1 cellular context compared by ENCODE assay signal in the genomic region with DNA sequence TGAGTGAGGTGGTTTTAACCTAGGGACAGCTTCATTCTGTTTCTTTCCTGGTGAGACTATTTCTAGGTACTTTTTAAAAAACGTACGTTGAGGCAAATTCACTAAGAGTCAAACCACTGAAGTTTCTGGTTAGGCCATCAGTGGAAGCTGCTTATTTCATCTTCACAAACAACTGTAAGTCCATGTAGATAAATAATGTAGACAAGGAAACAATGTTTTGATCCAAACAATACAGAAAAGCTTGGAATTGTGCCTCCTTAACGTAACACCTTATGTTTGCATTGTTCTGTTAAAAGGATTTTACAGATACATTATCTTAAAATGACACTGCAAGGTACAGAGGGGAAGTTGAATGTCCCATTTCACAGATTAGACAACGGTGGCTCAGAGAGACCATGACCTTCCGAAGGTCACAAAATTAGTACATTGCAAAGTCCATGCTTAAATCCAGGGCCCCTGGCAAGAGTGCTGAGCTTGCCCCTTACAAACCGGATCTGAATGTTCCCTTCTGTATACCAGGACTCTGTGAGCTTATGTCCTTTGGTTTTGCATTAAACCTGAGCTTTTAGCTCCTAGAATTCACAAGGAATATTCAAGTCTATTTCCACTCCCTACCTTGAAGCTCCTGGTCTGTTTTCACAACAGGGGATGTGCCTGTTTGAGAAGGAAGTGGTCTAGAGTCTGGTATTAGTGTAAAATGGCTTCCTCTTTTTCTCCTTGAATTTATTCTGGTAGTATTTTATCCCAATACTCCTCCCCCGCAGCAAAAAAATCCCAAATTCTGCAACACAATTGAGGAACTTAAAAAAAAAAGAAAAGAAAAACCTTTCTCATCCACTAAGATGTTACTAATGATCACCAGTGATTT.
TF ChIP-seq lines count a peak whose summit lies in the region.

No MANE protein-coding gene starts in this region.

TF ChIP-seq in A549, 52 proteins besides CTCF, POLR2A, EP300 and RAD21 (continued from another document):
- TF ChIP-seq, protein P1, sequence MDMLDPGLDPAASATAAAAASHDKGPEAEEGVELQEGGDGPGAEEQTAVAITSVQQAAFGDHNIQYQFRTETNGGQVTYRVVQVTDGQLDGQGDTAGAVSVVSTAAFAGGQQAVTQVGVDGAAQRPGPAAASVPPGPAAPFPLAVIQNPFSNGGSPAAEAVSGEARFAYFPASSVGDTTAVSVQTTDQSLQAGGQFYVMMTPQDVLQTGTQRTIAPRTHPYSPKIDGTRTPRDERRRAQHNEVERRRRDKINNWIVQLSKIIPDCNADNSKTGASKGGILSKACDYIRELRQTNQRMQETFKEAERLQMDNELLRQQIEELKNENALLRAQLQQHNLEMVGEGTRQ (IDR thresholded peaks at IDR 0.05): no peak
- TF ChIP-seq NFE2L2 (conservative IDR thresholded peaks at IDR 0.05; ENCODE audit: low read length): no peak
- TF ChIP-seq HOXB5 (CRISPR knock-in tag; IDR thresholded peaks at IDR 0.05): no peak
- TF ChIP-seq, protein P2, sequence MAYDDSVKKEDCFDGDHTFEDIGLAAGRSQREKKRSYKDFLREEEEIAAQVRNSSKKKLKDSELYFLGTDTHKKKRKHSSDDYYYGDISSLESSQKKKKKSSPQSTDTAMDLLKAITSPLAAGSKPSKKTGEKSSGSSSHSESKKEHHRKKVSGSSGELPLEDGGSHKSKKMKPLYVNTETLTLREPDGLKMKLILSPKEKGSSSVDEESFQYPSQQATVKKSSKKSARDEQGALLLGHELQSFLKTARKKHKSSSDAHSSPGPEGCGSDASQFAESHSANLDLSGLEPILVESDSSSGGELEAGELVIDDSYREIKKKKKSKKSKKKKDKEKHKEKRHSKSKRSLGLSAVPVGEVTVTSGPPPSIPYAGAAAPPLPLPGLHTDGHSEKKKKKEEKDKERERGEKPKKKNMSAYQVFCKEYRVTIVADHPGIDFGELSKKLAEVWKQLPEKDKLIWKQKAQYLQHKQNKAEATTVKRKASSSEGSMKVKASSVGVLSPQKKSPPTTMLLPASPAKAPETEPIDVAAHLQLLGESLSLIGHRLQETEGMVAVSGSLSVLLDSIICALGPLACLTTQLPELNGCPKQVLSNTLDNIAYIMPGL (CRISPR knock-in tag; IDR thresholded peaks at IDR 0.05; ENCODE audit: borderline replicate concordance): no peak
- TF ChIP-seq CHD4 (IDR thresholded peaks at IDR 0.05; ENCODE audit: borderline replicate concordance): no peak
- TF ChIP-seq, protein P3, sequence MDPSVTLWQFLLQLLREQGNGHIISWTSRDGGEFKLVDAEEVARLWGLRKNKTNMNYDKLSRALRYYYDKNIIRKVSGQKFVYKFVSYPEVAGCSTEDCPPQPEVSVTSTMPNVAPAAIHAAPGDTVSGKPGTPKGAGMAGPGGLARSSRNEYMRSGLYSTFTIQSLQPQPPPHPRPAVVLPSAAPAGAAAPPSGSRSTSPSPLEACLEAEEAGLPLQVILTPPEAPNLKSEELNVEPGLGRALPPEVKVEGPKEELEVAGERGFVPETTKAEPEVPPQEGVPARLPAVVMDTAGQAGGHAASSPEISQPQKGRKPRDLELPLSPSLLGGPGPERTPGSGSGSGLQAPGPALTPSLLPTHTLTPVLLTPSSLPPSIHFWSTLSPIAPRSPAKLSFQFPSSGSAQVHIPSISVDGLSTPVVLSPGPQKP (IDR thresholded peaks at IDR 0.05; ENCODE audit: low read depth, low read length): no peak
- no peak for TF ChIP-seq KDM1A (IDR thresholded peaks at IDR 0.05; ENCODE audit: low read depth)
- TF ChIP-seq, protein P4, sequence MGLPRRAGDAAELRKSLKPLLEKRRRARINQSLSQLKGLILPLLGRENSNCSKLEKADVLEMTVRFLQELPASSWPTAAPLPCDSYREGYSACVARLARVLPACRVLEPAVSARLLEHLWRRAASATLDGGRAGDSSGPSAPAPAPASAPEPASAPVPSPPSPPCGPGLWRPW (IDR thresholded peaks at IDR 0.05): no peak
- TF ChIP-seq CHD2 (IDR thresholded peaks at IDR 0.05; ENCODE audit: low read length, partially characterized antibody): no peak
- TF ChIP-seq ZFP36 (IDR thresholded peaks at IDR 0.05; ENCODE audit: borderline replicate concordance, partially characterized antibody): peak; percentile 6
- no peak for TF ChIP-seq JUN (IDR thresholded peaks at IDR 0.05)
- no peak for TF ChIP-seq RCOR1 (IDR thresholded peaks at IDR 0.05; ENCODE audit: low read depth, low read length)
- no peak for TF ChIP-seq HEYL (CRISPR knock-in tag; IDR thresholded peaks at IDR 0.05)
- TF ChIP-seq POLR2AphosphoS2 (conservative IDR thresholded peaks at IDR 0.05; ENCODE audit: low read length): no peak
- no peak for TF ChIP-seq ATOH8 (CRISPR knock-in tag; IDR thresholded peaks at IDR 0.05; ENCODE audit: low read depth)
- TF ChIP-seq RNF2 (IDR thresholded peaks at IDR 0.05; ENCODE audit: borderline replicate concordance, low read depth): no peak
- no peak for TF ChIP-seq HDAC2 (IDR thresholded peaks at IDR 0.05)
- no peak for TF ChIP-seq SREBF2 (IDR thresholded peaks at IDR 0.05)
- TF ChIP-seq ESRRA (IDR thresholded peaks at IDR 0.05; ENCODE audit: borderline replicate concordance, low read length): peak; percentile 78
- no peak for TF ChIP-seq NR3C1 (IDR thresholded peaks at IDR 0.05)
- TF ChIP-seq, protein P5, sequence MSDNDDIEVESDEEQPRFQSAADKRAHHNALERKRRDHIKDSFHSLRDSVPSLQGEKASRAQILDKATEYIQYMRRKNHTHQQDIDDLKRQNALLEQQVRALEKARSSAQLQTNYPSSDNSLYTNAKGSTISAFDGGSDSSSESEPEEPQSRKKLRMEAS (IDR thresholded peaks at IDR 0.05): no peak
- TF ChIP-seq ZSCAN20 (CRISPR knock-in tag; IDR thresholded peaks at IDR 0.05): 0 out of 2 replicates have a peak, but pooled peaks have one; percentile 17
- TF ChIP-seq EHF (CRISPR knock-in tag; IDR thresholded peaks at IDR 0.05): peak; percentile 22; the same call in 1 of the 2 replicates
- TF ChIP-seq HOXB13 (CRISPR knock-in tag; IDR thresholded peaks at IDR 0.05; ENCODE audit: low read depth): no peak
- TF ChIP-seq REST (IDR thresholded peaks at IDR 0.05): no peak
- no peak for TF ChIP-seq CBX8 (IDR thresholded peaks at IDR 0.05)
- no peak for TF ChIP-seq GATA3 (IDR thresholded peaks at IDR 0.05; ENCODE audit: borderline replicate concordance)
- no peak for TF ChIP-seq RFX5 (IDR thresholded peaks at IDR 0.05)
- TF ChIP-seq ZC3H11A (IDR thresholded peaks at IDR 0.05): no peak
- peak; percentile 31 for TF ChIP-seq HOXA7 (CRISPR knock-in tag; IDR thresholded peaks at IDR 0.05)
- TF ChIP-seq, protein P6, sequence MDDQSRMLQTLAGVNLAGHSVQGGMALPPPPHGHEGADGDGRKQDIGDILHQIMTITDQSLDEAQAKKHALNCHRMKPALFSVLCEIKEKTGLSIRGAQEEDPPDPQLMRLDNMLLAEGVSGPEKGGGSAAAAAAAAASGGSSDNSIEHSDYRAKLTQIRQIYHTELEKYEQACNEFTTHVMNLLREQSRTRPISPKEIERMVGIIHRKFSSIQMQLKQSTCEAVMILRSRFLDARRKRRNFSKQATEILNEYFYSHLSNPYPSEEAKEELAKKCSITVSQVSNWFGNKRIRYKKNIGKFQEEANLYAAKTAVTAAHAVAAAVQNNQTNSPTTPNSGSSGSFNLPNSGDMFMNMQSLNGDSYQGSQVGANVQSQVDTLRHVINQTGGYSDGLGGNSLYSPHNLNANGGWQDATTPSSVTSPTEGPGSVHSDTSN (IDR thresholded peaks at IDR 0.05): no peak
- 0 out of 2 replicates have a peak, but pooled peaks have one; percentile 51 for TF ChIP-seq RARB (CRISPR knock-in tag; IDR thresholded peaks at IDR 0.05)
- no peak for TF ChIP-seq MAFK (IDR thresholded peaks at IDR 0.05; ENCODE audit: partially characterized antibody)
- no peak for TF ChIP-seq SMC3 (IDR thresholded peaks at IDR 0.05)
- no peak for TF ChIP-seq NPAS2 (CRISPR knock-in tag; IDR thresholded peaks at IDR 0.05; ENCODE audit: borderline replicate concordance)
- TF ChIP-seq FOSL2 (IDR thresholded peaks at IDR 0.05): no peak
- TF ChIP-seq FOSL2 (CRISPR knock-in tag; IDR thresholded peaks at IDR 0.05): no peak
- TF ChIP-seq TFCP2L1 (CRISPR knock-in tag; IDR thresholded peaks at IDR 0.05): no peak
- peak; percentile 60 for TF ChIP-seq FOSB (CRISPR knock-in tag; IDR thresholded peaks at IDR 0.05)
